ENCODE assay signal across 26 cellular contexts in the genomic region with DNA sequence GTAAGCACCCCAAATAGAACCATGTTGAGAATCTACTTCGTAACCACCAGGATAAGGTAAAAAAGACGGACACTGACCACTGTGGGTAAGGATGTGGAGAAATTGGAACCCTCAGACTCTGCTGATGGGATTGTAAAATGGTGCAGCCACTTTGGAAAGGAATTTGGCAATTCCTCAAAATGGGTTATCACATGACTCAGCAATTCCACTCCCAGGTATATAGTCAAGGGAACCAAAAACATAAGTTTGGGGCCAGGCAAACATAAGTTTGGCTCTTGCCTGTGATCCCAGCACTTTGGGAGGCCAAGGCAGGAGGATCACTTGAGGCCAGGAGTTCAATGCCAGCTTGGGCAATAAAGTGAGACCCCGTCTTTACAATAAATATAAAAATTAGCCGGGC. TPM values are rescaled to one million over a fixed set of nuclear protein-coding genes. Genes with fewer than 3 reads are reported as not detected.
"Had no signal": no experiment of that assay in that cellular context is flagged by ENCODE, and none has a peak within 500 bp of the region (broad histone marks: within the 10 kb centered on the region; RNA-seq: fewer than 3 reads in every experiment).

No MANE protein-coding gene starts in this region.

- H3K4me3 ChIP-seq: colonic mucosa, gastrocnemius medialis, lung, ovary, psoas muscle, skin epidermis, spleen, testis, tibial artery had no signal

- ATAC-seq: esophagus mucosa; gastrocnemius medialis; left lobe of liver; natural killer cell; psoas muscle; right cardiac atrium; stimulated activated memory B cell treated with anti-CD40 and anti-IgM and Interleukin-4, amounts not matched to agents 10 μg/mL and 1 μg/mL and 100 μg/mL, for 72 hours; stimulated activated naive CD8-positive, alpha-beta T cell treated with anti-CD3 and anti-CD28 coated beads, Interleukin-15, Interleukin-2, amounts not matched to agents 100 U/mL and 50 U/mL, for 24 hours had no signal

- H3K27ac ChIP-seq: colonic mucosa, epithelial cell of prostate, gastrocnemius medialis, ovary, psoas muscle, skin epidermis, spleen, testis, tibial artery had no signal

- H3K4me1 ChIP-seq: gastrocnemius medialis, psoas muscle, spleen, testis, tibial artery had no signal

- FAIRE-seq: kidney had no signal

- H3K9me3 ChIP-seq: colonic mucosa, gastrocnemius medialis, ovary, psoas muscle, testis, tibial artery had no signal

- DNase-seq: colonic mucosa; effector CD8-positive, alpha-beta T cell; endodermal cell; gastrocnemius medialis; head of caudate nucleus; natural killer cell; occipital lobe; ovary; psoas muscle; right cardiac atrium; spleen; stimulated activated CD4-positive, alpha-beta T cell treated with anti-CD3 and anti-CD28 coated beads, Interleukin-4, amount 100 ng/mL, for 4 hours; stimulated activated naive CD8-positive, alpha-beta T cell treated with anti-CD3 and anti-CD28 coated beads, Interleukin-15, Interleukin-2, amounts not matched to agents 100 U/mL and 50 U/mL, for 24 hours; substantia nigra; testis; tibial artery had no signal

RNA-seq across cellular contexts. Expression of a gene that starts 5.1 kb away (rescaled TPM):
- polyA plus RNA-seq: liver, lung, neural cell, ovary, psoas muscle, right cardiac atrium, spleen, urinary bladder had no signal
